Comparison of ENCODE assay signal across 7 cellular contexts in genomic region chr5:100900796-100901731, GRCh38. TPM values are rescaled to one million over a fixed set of nuclear protein-coding genes. Genes with fewer than 3 reads are reported as not detected.
DNase-seq lines count a peak whose midpoint lies in the region; ATAC-seq lines count a peak whose summit lies in the region.

No MANE protein-coding gene starts in this region.

- no peaks in the 10 kb centered on the region for H3K9me3 Mint-ChIP-seq in effector memory CD8-positive, alpha-beta T cell

- H3K27ac Mint-ChIP-seq in effector memory CD8-positive, alpha-beta T cell = peak overlapping the region; percentile 94 to 97

- DNase-seq in NCI-H510A (lab: John Stamatoyannopoulos, UW) = peak; percentile 60
- DNase-seq in activated CD4-positive, alpha-beta T cell treated with anti-CD3 and anti-CD28 coated beads, Interleukin-2, amount 50 U/mL, for 48 hours = peak; percentile 90 to 93
- peak; percentile 87 to 90 (median 88) for DNase-seq in effector memory CD8-positive, alpha-beta T cell
- DNase-seq in stimulated activated CD8-positive, alpha-beta memory T cell treated with anti-CD3 and anti-CD28 coated beads, Interleukin-2, amount 100 ng/mL, for 48 hours (ENCODE audit: low read depth in 2 of 2) = peak; percentile 82 to 85

- peaks cover 53% of the 10 kb centered on the region for H3K36me3 Mint-ChIP-seq in effector memory CD8-positive, alpha-beta T cell (ENCODE audit: insufficient read depth)

- ATAC-seq in GM18861 (IDR thresholded peaks at IDR 0.05; ENCODE audit: unreplicated experiment) = peak; percentile 34
- ATAC-seq in HG03060 (IDR thresholded peaks at IDR 0.05; ENCODE audit: low read depth, unreplicated experiment) = peak; percentile 21
- ATAC-seq in effector memory CD8-positive, alpha-beta T cell (replicated peaks) = peak; percentile 57

- H3K4me3 ChIP-seq in mononuclear cell (ENCODE audit: low read length) = peak overlapping the region; percentile 88

- no peaks in the 10 kb centered on the region for H3K27me3 ChIP-seq in mononuclear cell (ENCODE audit: insufficient read depth, low read length)

- peaks cover 48% of the 10 kb centered on the region for H3K4me1 ChIP-seq in mononuclear cell (ENCODE audit: insufficient read depth, low read length)

- no peaks in the 10 kb centered on the region for H3K9me3 ChIP-seq in mononuclear cell (ENCODE audit: low read depth, low read length)

- no peaks in the 10 kb centered on the region for H3K27me3 Mint-ChIP-seq in effector memory CD8-positive, alpha-beta T cell

- peaks cover 46 to 69% of the 10 kb centered on the region in 2 donors for H3K4me1 Mint-ChIP-seq in effector memory CD8-positive, alpha-beta T cell (ENCODE audit: low read depth in 2 of 2)

- peak overlapping the region; percentile 97 to 98 for H3K4me3 Mint-ChIP-seq in effector memory CD8-positive, alpha-beta T cell

RNA-seq across cellular contexts. Expression of gene ST8SIA4, which starts 2.0 kb away (rescaled TPM):
- total RNA-seq in mononuclear cell = 20.7 TPM

Comparison
In these comparisons a context has a peak if more than half of its experiments do, and no peak if none do; other contexts are left out.
1. Peak in every context shown above with its lines: DNase-seq, ATAC-seq and H3K4me3 ChIP-seq.